In the genomic region with DNA sequence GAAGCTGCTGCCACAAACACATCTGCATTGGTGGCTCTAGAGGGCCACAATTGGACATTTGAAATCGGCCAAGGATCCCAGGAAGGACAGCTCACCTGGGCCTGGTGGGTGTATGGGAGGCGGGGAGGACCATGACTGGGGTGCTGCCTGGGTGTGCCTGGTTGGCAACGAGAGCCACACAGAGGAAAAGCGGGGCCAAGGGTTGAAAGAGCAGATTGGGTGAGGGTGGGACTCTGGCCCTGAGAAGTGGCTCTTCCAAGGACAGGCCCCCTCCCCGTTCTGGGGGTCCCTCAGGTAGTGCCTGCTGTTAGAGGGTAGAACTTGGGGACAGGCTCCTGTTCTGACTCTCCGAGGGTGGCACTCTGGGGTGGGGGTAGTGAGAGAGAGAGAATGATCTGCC, we compare ENCODE assay signal across 31 cellular contexts.
"Had no signal": no experiment of that assay in that cellular context is flagged by ENCODE, and none has a peak within 500 bp of the region (broad histone marks: within the 10 kb centered on the region; RNA-seq: fewer than 3 reads in every experiment).

No MANE protein-coding gene starts in this region.

- H3K4me3 Mint-ChIP-seq: activated CD4-positive, alpha-beta T cell treated with anti-CD3 and anti-CD28 coated beads, Interleukin-2, amount 10 ng/mL, durations not matched to agents 24 days and 14 days; activated CD8-positive, alpha-beta T cell treated with anti-CD3 and anti-CD28 coated beads for 36 hours; activated naive CD4-positive, alpha-beta T cell treated with anti-CD3 and anti-CD28 coated beads for 36 hours; activated naive CD8-positive, alpha-beta T cell treated with anti-CD3 and anti-CD28 coated beads, Interleukin-2, amount 10 ng/mL, durations not matched to agents 7 days and 5 days; activated T-helper 1 cell treated with anti-CD3 and anti-CD28 coated beads, Interleukin-12 subunit alpha, Interleukin-12 subunit beta, Interleukin-2, Interleukin-4 antibody, amounts not matched to agents 30 ng/mL and 10 ng/mL and 1 ng/mL, durations not matched to agents 14 hours and 24 hours and 36 hours; dendritic cell treated with granulocyte-macrophage colony-stimulating factor and Interleukin-4, amounts not matched to agents 40 ng/mL and 50 ng/mL, for 4 days; nephron; stimulated activated naive CD8-positive, alpha-beta T cell treated with anti-CD3 and anti-CD28 coated beads, Interleukin-15, Interleukin-2, amounts not matched to agents 100 ng/mL and 50 ng/mL, for 24 hours; T-helper 17 cell; type B pancreatic cell had no signal

- H3K36me3 Mint-ChIP-seq: activated naive CD8-positive, alpha-beta T cell treated with anti-CD3 and anti-CD28 coated beads, Interleukin-2, amount 10 ng/mL, durations not matched to agents 7 days and 5 days had no signal

- H3K4me1 Mint-ChIP-seq: activated naive CD8-positive, alpha-beta T cell treated with anti-CD3 and anti-CD28 coated beads, Interleukin-2, amount 10 ng/mL, durations not matched to agents 7 days and 5 days; nephron had no signal

- H3K27me3 ChIP-seq: esophagus squamous epithelium, left lung had no signal

- H3K4me1 ChIP-seq: esophagus squamous epithelium, left lung, lower lobe of right lung, parathyroid adenoma had no signal

- DNase-seq: activated CD4-positive, alpha-beta T cell treated with anti-CD3 and anti-CD28 coated beads, Interleukin-2, amount 10 ng/mL, durations not matched to agents 24 days and 14 days; activated CD4-positive, CD25-positive, alpha-beta regulatory T cell treated with anti-CD3 and anti-CD28 coated beads, Interleukin-2, amount 50 U/mL, for 72 hours; activated CD8-positive, alpha-beta T cell treated with anti-CD3 and anti-CD28 coated beads for 36 hours; activated effector memory CD4-positive, alpha-beta T cell treated with anti-CD3 and anti-CD28 coated beads, Interleukin-2, amount 50 U/mL, for 16 hours; activated naive CD4-positive, alpha-beta T cell treated with anti-CD3 and anti-CD28 coated beads for 36 hours; activated naive CD8-positive, alpha-beta T cell treated with anti-CD3 and anti-CD28 coated beads, Interleukin-2, amount 10 ng/mL, durations not matched to agents 7 days and 5 days; activated T-cell treated with anti-CD3 and anti-CD28 coated beads, Interleukin-2, amount 50 U/mL, for 1 hour; brain microvascular endothelial cell; central memory CD4-positive, alpha-beta T cell; effector CD4-positive, alpha-beta T cell; esophagus squamous epithelium; foreskin melanocyte; heart right ventricle; left lung; lower lobe of right lung; mesendoderm; nucleus accumbens; right cardiac atrium; stimulated activated CD4-positive, alpha-beta T cell treated with anti-CD3 and anti-CD28 coated beads, Interleukin-12 subunit alpha, Interleukin-12 subunit beta, amount 100 ng/mL, for 4 hours; stimulated activated CD4-positive, alpha-beta T cell treated with anti-CD3 and anti-CD28 coated beads, Interleukin-4, amount 100 ng/mL, for 1 hour; substantia nigra; T-helper 17 cell; T1000 had no signal

- H3K27me3 Mint-ChIP-seq: activated CD4-positive, alpha-beta T cell treated with anti-CD3 and anti-CD28 coated beads, Interleukin-2, amount 10 ng/mL, durations not matched to agents 24 days and 14 days; activated CD8-positive, alpha-beta T cell treated with anti-CD3 and anti-CD28 coated beads for 36 hours; activated naive CD8-positive, alpha-beta T cell treated with anti-CD3 and anti-CD28 coated beads, Interleukin-2, amount 10 ng/mL, durations not matched to agents 7 days and 5 days; stimulated activated naive CD8-positive, alpha-beta T cell treated with anti-CD3 and anti-CD28 coated beads, Interleukin-15, Interleukin-2, amounts not matched to agents 100 ng/mL and 50 ng/mL, for 24 hours; T-helper 17 cell; type B pancreatic cell had no signal

- H3K9me3 ChIP-seq: esophagus squamous epithelium, heart right ventricle, left lung, lower lobe of right lung had no signal

- H3K27ac Mint-ChIP-seq: activated CD4-positive, alpha-beta T cell treated with anti-CD3 and anti-CD28 coated beads, Interleukin-2, amount 10 ng/mL, durations not matched to agents 24 days and 14 days; activated CD8-positive, alpha-beta T cell treated with anti-CD3 and anti-CD28 coated beads for 36 hours; activated naive CD4-positive, alpha-beta T cell treated with anti-CD3 and anti-CD28 coated beads for 36 hours; activated naive CD8-positive, alpha-beta T cell treated with anti-CD3 and anti-CD28 coated beads, Interleukin-2, amount 10 ng/mL, durations not matched to agents 7 days and 5 days; activated T-helper 1 cell treated with anti-CD3 and anti-CD28 coated beads, Interleukin-12 subunit alpha, Interleukin-12 subunit beta, Interleukin-2, Interleukin-4 antibody, amounts not matched to agents 30 ng/mL and 10 ng/mL and 1 ng/mL, durations not matched to agents 14 hours and 24 hours and 36 hours; dendritic cell treated with granulocyte-macrophage colony-stimulating factor and Interleukin-4, amounts not matched to agents 40 ng/mL and 50 ng/mL, for 4 days; nephron; stimulated activated naive CD8-positive, alpha-beta T cell treated with anti-CD3 and anti-CD28 coated beads, Interleukin-15, Interleukin-2, amounts not matched to agents 100 ng/mL and 50 ng/mL, for 24 hours; T-helper 17 cell; type B pancreatic cell had no signal

- H3K9me3 Mint-ChIP-seq: activated CD4-positive, alpha-beta T cell treated with anti-CD3 and anti-CD28 coated beads, Interleukin-2, amount 10 ng/mL, durations not matched to agents 24 days and 14 days; activated CD8-positive, alpha-beta T cell treated with anti-CD3 and anti-CD28 coated beads for 36 hours; activated naive CD4-positive, alpha-beta T cell treated with anti-CD3 and anti-CD28 coated beads for 36 hours; activated naive CD8-positive, alpha-beta T cell treated with anti-CD3 and anti-CD28 coated beads, Interleukin-2, amount 10 ng/mL, durations not matched to agents 7 days and 5 days; activated T-helper 1 cell treated with anti-CD3 and anti-CD28 coated beads, Interleukin-12 subunit alpha, Interleukin-12 subunit beta, Interleukin-2, Interleukin-4 antibody, amounts not matched to agents 30 ng/mL and 10 ng/mL and 1 ng/mL, durations not matched to agents 14 hours and 24 hours and 36 hours; dendritic cell treated with granulocyte-macrophage colony-stimulating factor and Interleukin-4, amounts not matched to agents 40 ng/mL and 50 ng/mL, for 4 days; nephron; stimulated activated naive CD8-positive, alpha-beta T cell treated with anti-CD3 and anti-CD28 coated beads, Interleukin-15, Interleukin-2, amounts not matched to agents 100 ng/mL and 50 ng/mL, for 24 hours; type B pancreatic cell had no signal

- H3K36me3 ChIP-seq: brain microvascular endothelial cell, esophagus squamous epithelium, heart right ventricle, left lung, lower lobe of right lung had no signal

- ATAC-seq: activated CD8-positive, alpha-beta T cell treated with anti-CD3 and anti-CD28 coated beads for 36 hours; heart right ventricle; left lung; lower lobe of right lung; right cardiac atrium; SK-N-SH treated with all-trans-retinoic acid at 6 μM for 48 hours; T-helper 17 cell had no signal

- H3K27ac ChIP-seq: brain microvascular endothelial cell, epithelial cell of prostate, esophagus squamous epithelium, heart right ventricle, left lung, lower lobe of right lung, parathyroid adenoma had no signal

- H3K4me3 ChIP-seq: esophagus squamous epithelium, heart right ventricle, left lung, lower lobe of right lung had no signal
